17 cellular contexts compared by ENCODE assay signal in genomic region chr10:119522747-119523426, GRCh38. TPM values are rescaled to one million over a fixed set of nuclear protein-coding genes. Genes with fewer than 3 reads are reported as not detected.
DNase-seq lines count a peak whose midpoint lies in the region; ATAC-seq and TF ChIP-seq lines count a peak whose summit lies in the region.
"Had no signal": no experiment of that assay in that cellular context is flagged by ENCODE, and none has a peak within 500 bp of the region (broad histone marks: within the 10 kb centered on the region; RNA-seq: fewer than 3 reads in every experiment).

No MANE protein-coding gene starts in this region.

- TF ChIP-seq CTCF in PC-9 (conservative IDR thresholded peaks at IDR 0.05) (no peak), epithelial cell of esophagus (IDR thresholded peaks at IDR 0.05; ENCODE audit: insufficient read depth, low read depth, low read length, missing control alignments) (no peak)

- no peaks in the 10 kb centered on the region for H3K27me3 Mint-ChIP-seq in activated T-cell treated with anti-CD3 and anti-CD28 coated beads, Interleukin-2, amount 50 U/mL, for 72 hours (ENCODE audit: low read depth)
- no peaks in the 10 kb centered on the region for H3K27me3 Mint-ChIP-seq in activated CD8-positive, alpha-beta memory T cell treated with anti-CD3 and anti-CD28 coated beads, Interleukin-2, amount 10 ng/mL, durations not matched to agents 7 days and 5 days
- H3K27me3 Mint-ChIP-seq: CD8-positive, alpha-beta memory T cell; stimulated activated naive B cell treated with anti-CD40 and anti-IgM and Interleukin-4, amounts not matched to agents 10 μg/mL and 1 μg/mL and 100 μg/mL, for 72 hours had no signal

- peaks cover 78% of the 10 kb centered on the region for H3K4me1 Mint-ChIP-seq in activated T-cell treated with anti-CD3 and anti-CD28 coated beads, Interleukin-2, amount 50 U/mL, for 72 hours (ENCODE audit: low read depth)
- H3K4me1 Mint-ChIP-seq in activated CD8-positive, alpha-beta memory T cell treated with anti-CD3 and anti-CD28 coated beads, Interleukin-2, amount 10 ng/mL, durations not matched to agents 7 days and 5 days: peaks cover 32% of the 10 kb centered on the region

- no peaks in the 10 kb centered on the region for H3K9me3 ChIP-seq in PC-9 (ENCODE audit: insufficient read depth, low read depth)
- H3K9me3 ChIP-seq: vagina had no signal

- no peaks in the 10 kb centered on the region for H3K36me3 ChIP-seq in PC-9 (ENCODE audit: low read depth)
- H3K36me3 ChIP-seq: vagina had no signal

- ATAC-seq in activated T-cell treated with anti-CD3 and anti-CD28 coated beads, Interleukin-2, amount 50 U/mL, for 72 hours (replicated peaks in 1 of 2): peak; percentile 36 to 51
- no peak for ATAC-seq in GM21619 (IDR thresholded peaks at IDR 0.05; ENCODE audit: unreplicated experiment)
- ATAC-seq in activated CD8-positive, alpha-beta memory T cell treated with anti-CD3 and anti-CD28 coated beads, Interleukin-2, amount 10 ng/mL, durations not matched to agents 7 days and 5 days: no peak
- no peak for ATAC-seq in HG02981 (IDR thresholded peaks at IDR 0.05; ENCODE audit: unreplicated experiment)
- ATAC-seq: stimulated activated naive B cell treated with anti-CD40 and anti-IgM and Interleukin-4, amounts not matched to agents 10 μg/mL and 1 μg/mL and 100 μg/mL, for 72 hours had no signal

- peaks cover 3 to 29% of the 10 kb centered on the region in 2 donors for H3K36me3 Mint-ChIP-seq in activated T-cell treated with anti-CD3 and anti-CD28 coated beads, Interleukin-2, amount 50 U/mL, for 72 hours (ENCODE audit: insufficient read depth in 2 of 2)
- peaks cover 49% of the 10 kb centered on the region for H3K36me3 Mint-ChIP-seq in activated CD8-positive, alpha-beta memory T cell treated with anti-CD3 and anti-CD28 coated beads, Interleukin-2, amount 10 ng/mL, durations not matched to agents 7 days and 5 days

- H3K9me3 Mint-ChIP-seq in activated T-cell treated with anti-CD3 and anti-CD28 coated beads, Interleukin-2, amount 50 U/mL, for 72 hours: no peaks in the 10 kb centered on the region
- no peaks in the 10 kb centered on the region for H3K9me3 Mint-ChIP-seq in activated CD8-positive, alpha-beta memory T cell treated with anti-CD3 and anti-CD28 coated beads, Interleukin-2, amount 10 ng/mL, durations not matched to agents 7 days and 5 days (ENCODE audit: low read depth)
- H3K9me3 Mint-ChIP-seq: CD8-positive, alpha-beta memory T cell; stimulated activated naive B cell treated with anti-CD40 and anti-IgM and Interleukin-4, amounts not matched to agents 10 μg/mL and 1 μg/mL and 100 μg/mL, for 72 hours; T-helper 1 cell treated with Interleukin-12 subunit alpha and Interleukin-12 subunit beta and Interleukin-4 antibody, amounts not matched to agents 30 μg/mL and 1 μg/mL, for 36 hours had no signal

- CTCF ChIA-PET in PC-9 (lab: Charles Lee): no interaction called here
- CTCF ChIA-PET in activated CD8-positive, alpha-beta memory T cell treated with anti-CD3 and anti-CD28 coated beads, Interleukin-2, amount 10 ng/mL, durations not matched to agents 7 days and 5 days (lab: Charles Lee): no interaction called here

- no peak overlapping the region for H2AFZ ChIP-seq in PC-9
- H2AFZ ChIP-seq: GM23248 had no signal

- H3K4me3 ChIP-seq in PC-9 (no peak overlapping the region), epithelial cell of esophagus (ENCODE audit: low read length) (no peak overlapping the region)
- H3K4me3 ChIP-seq: GM23248, vagina had no signal

- H3K4me3 Mint-ChIP-seq in activated T-cell treated with anti-CD3 and anti-CD28 coated beads, Interleukin-2, amount 50 U/mL, for 72 hours: no peak overlapping the region
- no peak overlapping the region for H3K4me3 Mint-ChIP-seq in activated CD8-positive, alpha-beta memory T cell treated with anti-CD3 and anti-CD28 coated beads, Interleukin-2, amount 10 ng/mL, durations not matched to agents 7 days and 5 days
- H3K4me3 Mint-ChIP-seq: CD8-positive, alpha-beta memory T cell; stimulated activated naive B cell treated with anti-CD40 and anti-IgM and Interleukin-4, amounts not matched to agents 10 μg/mL and 1 μg/mL and 100 μg/mL, for 72 hours; T-helper 1 cell treated with Interleukin-12 subunit alpha and Interleukin-12 subunit beta and Interleukin-4 antibody, amounts not matched to agents 30 μg/mL and 1 μg/mL, for 36 hours had no signal

- peak overlapping the region; percentile 77 for H3K27ac ChIP-seq in PC-9
- H3K27ac ChIP-seq: vagina had no signal

- no peaks in the 10 kb centered on the region for H3K79me2 ChIP-seq in PC-9 (ENCODE audit: low read depth)

- no peaks in the 10 kb centered on the region for H3K27me3 ChIP-seq in PC-9 (ENCODE audit: insufficient read depth, low read depth)
- H3K27me3 ChIP-seq: vagina had no signal

- no peak for DNase-seq in activated T-cell treated with anti-CD3 and anti-CD28 coated beads, Interleukin-2, amount 50 U/mL, for 72 hours
- DNase-seq in activated T-cell treated with anti-CD3 and anti-CD28 coated beads for 4 hours (no peak), PC-9 (peak; percentile 85 to 96), epithelial cell of esophagus (ENCODE audit: low read depth) (peak; percentile 83)
- peak; percentile 39 for DNase-seq in stimulated activated CD8-positive, alpha-beta memory T cell treated with anti-CD3 and anti-CD28 coated beads, Interleukin-4, amount 100 ng/mL, for 48 hours
- no peak for DNase-seq in activated CD8-positive, alpha-beta memory T cell treated with anti-CD3 and anti-CD28 coated beads, Interleukin-2, amount 10 ng/mL, durations not matched to agents 7 days and 5 days
- DNase-seq: CD8-positive, alpha-beta memory T cell; dermis blood vessel endothelial cell; GM23248; head of caudate nucleus; NCI-H69; occipital lobe; stimulated activated naive B cell treated with anti-CD40 and anti-IgM and Interleukin-4, amounts not matched to agents 10 μg/mL and 1 μg/mL and 100 μg/mL, for 72 hours had no signal

- peaks cover 21% of the 10 kb centered on the region for H3F3A ChIP-seq in PC-9 (ENCODE audit: insufficient read depth, low read depth)

- H3K4me1 ChIP-seq in PC-9 (replicated peaks; ENCODE audit: insufficient read depth): peaks cover 28% of the 10 kb centered on the region
- H3K4me1 ChIP-seq: vagina had no signal

- intact Hi-C loops in PC-9 (cut with micrococcal nuclease; ENCODE audit: unreplicated experiment): loop anchor here (1.0 to 5.0 kb wide), 4 partner anchors 18 to 134 kb away; no protein-coding TSS in a partner anchor

- no peaks in the 10 kb centered on the region for H4K20me1 ChIP-seq in PC-9 (ENCODE audit: insufficient read depth)

- POLR2A ChIA-PET in PC-9 (lab: Charles Lee; ENCODE audit: unreplicated experiment): interaction anchor here (0.6 to 0.7 kb wide), 3 partner anchors 19 to 221 kb away, joined by 5 to 24 read pairs (median 5); partner anchors contain the start of gene RGS10

- no peak overlapping the region for H3K27ac Mint-ChIP-seq in activated T-cell treated with anti-CD3 and anti-CD28 coated beads, Interleukin-2, amount 50 U/mL, for 72 hours
- no peak overlapping the region for H3K27ac Mint-ChIP-seq in activated CD8-positive, alpha-beta memory T cell treated with anti-CD3 and anti-CD28 coated beads, Interleukin-2, amount 10 ng/mL, durations not matched to agents 7 days and 5 days
- H3K27ac Mint-ChIP-seq: stimulated activated naive B cell treated with anti-CD40 and anti-IgM and Interleukin-4, amounts not matched to agents 10 μg/mL and 1 μg/mL and 100 μg/mL, for 72 hours; T-helper 1 cell treated with Interleukin-12 subunit alpha and Interleukin-12 subunit beta and Interleukin-4 antibody, amounts not matched to agents 30 μg/mL and 1 μg/mL, for 36 hours had no signal

- no peak overlapping the region for H3K4me2 ChIP-seq in PC-9

- TSS peak; percentile 36 for BruUV-seq in PC-9 (replicated peaks; lab: Mats Ljungman, UMichigan)

- no peaks in the 10 kb centered on the region for H3K9me2 ChIP-seq in PC-9 (ENCODE audit: insufficient read depth)

RNA-seq across cellular contexts. Expression of gene RGS10, which starts 19.6 kb away (rescaled TPM):
- total RNA-seq in activated T-cell treated with anti-CD3 and anti-CD28 coated beads, Interleukin-2, amount 50 U/mL, for 72 hours: 100 to 1,000 TPM; 161 to 208 TPM
- 44.5 and 46.0 TPM in 2 replicates for total RNA-seq in PC-9 (2021)
- 100 to 1,000 TPM; 103 to 113 TPM for total RNA-seq in activated CD8-positive, alpha-beta memory T cell treated with anti-CD3 and anti-CD28 coated beads, Interleukin-2, amount 10 ng/mL, durations not matched to agents 7 days and 5 days

Comparison
In these comparisons a context has a peak if more than half of its experiments do, and no peak if none do; other contexts are left out.
1. ATAC-seq: peak in activated T-cell treated with anti-CD3 and anti-CD28 coated beads, Interleukin-2, amount 50 U/mL, for 72 hours (2 of 2); none in GM21619 (single experiment), activated CD8-positive, alpha-beta memory T cell treated with anti-CD3 and anti-CD28 coated beads, Interleukin-2, amount 10 ng/mL, durations not matched to agents 7 days and 5 days (single experiment) and HG02981 (single experiment).
2. DNase-seq: peak in PC-9 (2 of 2), epithelial cell of esophagus (single experiment) and stimulated activated CD8-positive, alpha-beta memory T cell treated with anti-CD3 and anti-CD28 coated beads, Interleukin-4, amount 100 ng/mL, for 48 hours (single experiment); none in activated T-cell treated with anti-CD3 and anti-CD28 coated beads, Interleukin-2, amount 50 U/mL, for 72 hours (0 of 2), activated T-cell treated with anti-CD3 and anti-CD28 coated beads for 4 hours (single experiment) and activated CD8-positive, alpha-beta memory T cell treated with anti-CD3 and anti-CD28 coated beads, Interleukin-2, amount 10 ng/mL, durations not matched to agents 7 days and 5 days (single experiment).